23 cellular contexts compared by ENCODE assay signal in the genomic region with DNA sequence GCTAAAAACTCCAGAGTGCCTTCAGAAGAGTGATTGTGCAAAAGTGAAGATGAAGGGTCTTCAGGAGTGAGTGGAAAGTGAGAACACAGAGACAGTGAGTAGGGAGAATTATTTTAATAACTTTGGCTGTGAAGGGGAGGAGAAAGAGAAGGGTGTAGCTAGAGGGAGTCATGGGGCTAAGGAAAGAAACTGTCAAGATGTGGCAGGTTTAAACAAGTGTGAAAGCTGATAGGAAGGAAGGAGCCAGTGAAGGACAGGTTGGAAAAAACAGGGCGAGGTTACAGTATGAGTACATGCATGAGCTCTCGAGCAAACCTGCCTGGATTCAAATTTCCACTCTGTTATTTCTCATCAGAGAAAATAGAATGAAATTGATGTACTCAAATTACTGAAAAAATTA. TPM values are rescaled to one million over a fixed set of nuclear protein-coding genes. Genes with fewer than 3 reads are reported as not detected.
DNase-seq lines count a peak whose midpoint lies in the region; ATAC-seq and TF ChIP-seq lines count a peak whose summit lies in the region.
"Had no signal": no experiment of that assay in that cellular context is flagged by ENCODE, and none has a peak within 500 bp of the region (broad histone marks: within the 10 kb centered on the region; RNA-seq: fewer than 3 reads in every experiment).

No MANE protein-coding gene starts in this region.

- TF ChIP-seq CTCF in mammary epithelial cell (conservative IDR thresholded peaks at IDR 0.05 in 1 of 2, IDR thresholded peaks at IDR 0.05 in 1 of 2; ENCODE audit: extremely low read depth in 1 of 2, insufficient read depth in 1 of 2, low read depth in 1 of 2, low read length in 2 of 2) (peak in 1 of 2 donors; percentile 19), esophagus squamous epithelium (IDR thresholded peaks at IDR 0.05) (peak in 1 of 6 experiments; percentile 11)

- H3K4me1 ChIP-seq in mammary epithelial cell (ENCODE audit: insufficient read depth, low read length) (peaks cover 22% of the 10 kb centered on the region), esophagus squamous epithelium (peaks cover 0 to 28% (median 0%) of the 10 kb centered on the region in 3 donors)
- H3K4me1 ChIP-seq: BLaER1, HAP-1 had no signal

- no peak for ATAC-seq in stimulated activated naive B cell treated with anti-CD40 and anti-IgM and Interleukin-4, amounts not matched to agents 10 μg/mL and 1 μg/mL and 100 μg/mL, for 72 hours (replicated peaks)
- no peak for ATAC-seq in GM21825 (IDR thresholded peaks at IDR 0.05; ENCODE audit: unreplicated experiment)
- ATAC-seq: GM12878, GM23338, SK-N-SH treated with all-trans-retinoic acid at 6 μM for 48 hours had no signal

- dilution Hi-C loops in mammary epithelial cell (cut with HindIII; ENCODE audit: low sequenced_read_pairs), result no loop called here

- peak overlapping the region; percentile 46 for H3K4me2 ChIP-seq in mammary epithelial cell (ENCODE audit: insufficient read depth, low read depth, low read length)
- H3K4me2 ChIP-seq: BLaER1, GM23338, KMS-11 had no signal

- no peak overlapping the region for H3K4me3 Mint-ChIP-seq in stimulated activated naive B cell treated with anti-CD40 and anti-IgM and Interleukin-4, amounts not matched to agents 10 μg/mL and 1 μg/mL and 100 μg/mL, for 72 hours
- H3K4me3 Mint-ChIP-seq: CD4-positive, alpha-beta T cell; GM23338 had no signal

- H4K20me1 ChIP-seq in mammary epithelial cell (ENCODE audit: insufficient read depth, low read length), result no peaks in the 10 kb centered on the region
- H4K20me1 ChIP-seq: BLaER1 had no signal

- DNase-seq in NCI-H2171 treated with DMSO at 0.1 percent for 48 hours (lab: John Stamatoyannopoulos, UW) (peak; percentile 53), mammary epithelial cell (peak; percentile 92), esophagus squamous epithelium (lab: John Stamatoyannopoulos, UW) (no peak), T1000 (lab: John Stamatoyannopoulos, UW) (no peak)
- DNase-seq in stimulated activated naive B cell treated with anti-CD40 and anti-IgM and Interleukin-4, amounts not matched to agents 10 μg/mL and 1 μg/mL and 100 μg/mL, for 72 hours, result no peak
- no peak for DNase-seq in stimulated activated CD4-positive, alpha-beta T cell treated with anti-CD3 and anti-CD28 coated beads, Interleukin-4, amount 100 ng/mL, for 24 hours
- DNase-seq: CD4-positive, alpha-beta T cell; COR-L47; DMS 273 treated with DMSO at 0.1 percent for 48 hours; DND-41; MV-4-11; NCI-H1694; NCI-H2081; NCI-H2227 treated with DMSO at 0.1 percent for 48 hours; NCI-H510A; NCI-H748 treated with DMSO at 0.1 percent for 48 hours had no signal

- WGBS in mammary epithelial cell (ENCODE audit: low coverage, missing lambda C conversion rate), result 6% methylated on average over 2 of the region's 2 CpGs
- WGBS in esophagus squamous epithelium, 2 donors, result 25 to 35% methylated on average over 2 of the region's 2 CpGs

- no peaks in the 10 kb centered on the region for H3K36me3 Mint-ChIP-seq in stimulated activated naive B cell treated with anti-CD40 and anti-IgM and Interleukin-4, amounts not matched to agents 10 μg/mL and 1 μg/mL and 100 μg/mL, for 72 hours

- no peaks in the 10 kb centered on the region for H3K27me3 ChIP-seq in mammary epithelial cell (ENCODE audit: insufficient read depth, low read length)
- no peaks in the 10 kb centered on the region for H3K27me3 ChIP-seq in esophagus squamous epithelium
- H3K27me3 ChIP-seq: BLaER1 had no signal

- H3K9me3 ChIP-seq in mammary epithelial cell (replicated peaks; ENCODE audit: insufficient read depth, low read length) (no peaks in the 10 kb centered on the region), esophagus squamous epithelium (no peaks in the 10 kb centered on the region)
- H3K9me3 ChIP-seq: BLaER1, HAP-1 had no signal

- H3K4me3 ChIP-seq in mammary epithelial cell (replicated peaks in 1 of 3; ENCODE audit: insufficient read depth in 1 of 3, low read depth in 2 of 3, low read length in 3 of 3) (no peak overlapping the region), esophagus squamous epithelium (no peak overlapping the region)
- H3K4me3 ChIP-seq: BLaER1, GM12878, GM23338, HAP-1 had no signal

- peaks cover 5 to 9% of the 10 kb centered on the region in 2 donors for H3K4me1 Mint-ChIP-seq in stimulated activated naive B cell treated with anti-CD40 and anti-IgM and Interleukin-4, amounts not matched to agents 10 μg/mL and 1 μg/mL and 100 μg/mL, for 72 hours
- H3K4me1 Mint-ChIP-seq: GM23338 had no signal

- intact Hi-C loops in mammary epithelial cell (cut with micrococcal nuclease) (loop anchor here (1.0 kb wide), 4 partner anchors 52 to 285 kb away; no protein-coding TSS in a partner anchor), esophagus squamous epithelium (cut with DNase I) (no loop called here)

- H3K9ac ChIP-seq in mammary epithelial cell (ENCODE audit: insufficient read depth, low read length), result peak overlapping the region; percentile 23
- H3K9ac ChIP-seq: BLaER1, KMS-11 had no signal

- H3K79me2 ChIP-seq in mammary epithelial cell (ENCODE audit: insufficient read depth, low read length), result no peaks in the 10 kb centered on the region

- CTCF ChIA-PET in mammary epithelial cell (lab: Charles Lee; ENCODE audit: low non-redundant PET), result interaction anchor here (0.5 to 1.3 kb wide), 4 partner anchors 13 to 113 kb away, joined by 4 to 18 read pairs (median 5); no protein-coding TSS in a partner anchor

- no peak for TF ChIP-seq POLR2A in esophagus squamous epithelium (IDR thresholded peaks at IDR 0.05)

- H2AFZ ChIP-seq in mammary epithelial cell (ENCODE audit: low read depth, low read length), result peak overlapping the region; percentile 74
- H2AFZ ChIP-seq: GM23338 had no signal

- H3K9me3 Mint-ChIP-seq in stimulated activated naive B cell treated with anti-CD40 and anti-IgM and Interleukin-4, amounts not matched to agents 10 μg/mL and 1 μg/mL and 100 μg/mL, for 72 hours, result no peaks in the 10 kb centered on the region
- H3K9me3 Mint-ChIP-seq: GM23338 had no signal

- BruUV-seq in mammary epithelial cell (replicated peaks; lab: Mats Ljungman, UMichigan), result no TSS peak

- peaks cover 21 to 29% of the 10 kb centered on the region in 2 donors for H3K27me3 Mint-ChIP-seq in stimulated activated naive B cell treated with anti-CD40 and anti-IgM and Interleukin-4, amounts not matched to agents 10 μg/mL and 1 μg/mL and 100 μg/mL, for 72 hours
- H3K27me3 Mint-ChIP-seq: CD4-positive, alpha-beta T cell had no signal

- H3K27ac Mint-ChIP-seq in stimulated activated naive B cell treated with anti-CD40 and anti-IgM and Interleukin-4, amounts not matched to agents 10 μg/mL and 1 μg/mL and 100 μg/mL, for 72 hours, result peak overlapping the region; percentile 1
- H3K27ac Mint-ChIP-seq: CD4-positive, alpha-beta T cell; GM23338 had no signal

- H3K36me3 ChIP-seq in mammary epithelial cell (ENCODE audit: insufficient read depth, low read length) (no peaks in the 10 kb centered on the region), esophagus squamous epithelium (no peaks in the 10 kb centered on the region)
- H3K36me3 ChIP-seq: BLaER1, HAP-1 had no signal

- H3K27ac ChIP-seq in mammary epithelial cell (ENCODE audit: insufficient read depth, low read depth, low read length) (peak overlapping the region; percentile 59), esophagus squamous epithelium (peak overlapping the region in 3 of 4 donors; percentile 71 to 87 (median 84))
- H3K27ac ChIP-seq: BLaER1, KMS-11 had no signal

- in situ Hi-C loops in mammary epithelial cell (cut with MboI; ENCODE audit: low sequenced_read_pairs in 2 of 2), result loop anchor here in 1 of 2 donors (10.0 kb wide), 1 partner anchor 49 kb away; no protein-coding TSS in a partner anchor

RNA-seq across cellular contexts. Expression of a gene that starts 17.8 kb away (rescaled TPM):
- total RNA-seq in mammary epithelial cell (not detected), esophagus squamous epithelium (under 1 TPM in 1 of 4 donors, not detected in 3; 0.53 TPM)
- polyA plus RNA-seq in mammary epithelial cell, result 0.09 TPM
- polyA minus RNA-seq in mammary epithelial cell, result not detected
- total RNA-seq: CD4-positive, alpha-beta T cell; GM12878; GM23338 had no signal
- polyA plus RNA-seq: GM12878, GM23338 had no signal

RNA-seq across cellular contexts. Expression of a gene that starts 26.5 kb away (rescaled TPM):
- total RNA-seq in mammary epithelial cell (1 to 10 TPM in 1 of 2 donors, under 1 TPM in 1; 0.67 to 1.3 TPM), esophagus squamous epithelium (10 to 100 TPM in 3 of 4 donors, 1 to 10 TPM in 1; 5.0 to 90.7 (median 28.9) TPM)
- 0.46 TPM for polyA plus RNA-seq in mammary epithelial cell
- polyA minus RNA-seq in mammary epithelial cell, result not detected
- total RNA-seq: CD4-positive, alpha-beta T cell; GM12878; GM23338 had no signal
- polyA plus RNA-seq: GM12878, GM23338 had no signal

RNA-seq across cellular contexts. Expression of a gene that starts 32.9 kb away (rescaled TPM):
- not detected for total RNA-seq in mammary epithelial cell
- polyA plus RNA-seq in mammary epithelial cell, result 0.07 TPM
- not detected for polyA minus RNA-seq in mammary epithelial cell
- total RNA-seq in esophagus squamous epithelium, result 1 to 10 TPM in 2 of 4 donors, not detected in 2; 1.5 to 1.7 TPM
- total RNA-seq: CD4-positive, alpha-beta T cell; GM12878; GM23338 had no signal
- polyA plus RNA-seq: GM12878, GM23338 had no signal

RNA-seq across cellular contexts. Expression of a gene that starts 41.9 kb away (rescaled TPM):
- total RNA-seq in mammary epithelial cell (10 to 100 TPM in 1 of 2 donors, 1 to 10 TPM in 1; 1.0 to 18.0 TPM), esophagus squamous epithelium (1,000 to 10,000 TPM in 2 of 4 donors, 100 to 1,000 TPM in 2; 594 to 1,539 (median 978) TPM)
- 38.0 TPM for polyA plus RNA-seq in mammary epithelial cell
- polyA minus RNA-seq in mammary epithelial cell, result 21.7 TPM
- total RNA-seq: GM12878, GM23338 had no signal
- polyA plus RNA-seq: GM23338 had no signal

Comparison
In these comparisons a context has a peak if more than half of its experiments do, and no peak if none do; other contexts are left out.
1. DNase-seq: peak in NCI-H2171 treated with DMSO at 0.1 percent for 48 hours (single experiment) and mammary epithelial cell (single experiment); none in esophagus squamous epithelium (single experiment), stimulated activated naive B cell treated with anti-CD40 and anti-IgM and Interleukin-4, amounts not matched to agents 10 μg/mL and 1 μg/mL and 100 μg/mL, for 72 hours (single experiment), T1000 (single experiment) and stimulated activated CD4-positive, alpha-beta T cell treated with anti-CD3 and anti-CD28 coated beads, Interleukin-4, amount 100 ng/mL, for 24 hours (single experiment).